ENCODE assay signal across 22 cellular contexts in the genomic region with DNA sequence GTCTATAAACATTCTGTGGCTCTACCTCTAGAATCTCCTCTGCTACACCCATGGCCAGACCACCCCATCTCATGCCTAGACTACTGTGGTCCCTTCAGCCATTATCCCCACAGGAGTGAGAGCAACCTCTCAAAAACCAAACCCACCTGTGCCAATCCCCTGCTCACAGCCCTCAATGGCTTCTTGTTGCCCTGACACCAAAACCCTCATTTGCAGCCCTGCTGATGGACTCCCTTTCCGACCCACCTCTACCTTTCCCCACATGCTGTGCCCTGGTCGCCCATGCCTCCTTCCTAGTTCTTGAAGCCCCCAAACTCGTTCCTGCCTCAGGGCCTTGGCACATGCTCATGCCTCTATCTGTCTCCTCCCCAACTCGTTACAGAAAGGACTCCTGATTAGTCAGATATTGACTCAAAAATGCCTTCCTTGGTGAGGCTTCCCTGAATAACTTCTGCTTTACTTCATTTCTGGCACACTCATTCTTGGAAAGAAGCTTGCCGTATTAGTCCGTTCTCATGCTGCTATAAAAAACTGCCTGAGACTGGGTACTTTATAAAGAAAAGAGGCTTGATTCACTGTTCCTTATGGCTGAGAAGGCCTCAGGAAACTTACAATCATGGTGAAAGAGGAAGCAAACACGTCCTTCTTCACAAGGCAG.
A peak's percentile ranks its signal among the peaks of the same experiment; 100 is the strongest.
DNase-seq lines count a peak whose midpoint lies in the region; ATAC-seq, FAIRE-seq and TF ChIP-seq lines count a peak whose summit lies in the region.
"Had no signal": no experiment of that assay in that cellular context is flagged by ENCODE, and none has a peak within 500 bp of the region (broad histone marks: within the 10 kb centered on the region; RNA-seq: fewer than 3 reads in every experiment).

No MANE protein-coding gene starts in this region.

- H3K27me3 ChIP-seq in bronchial epithelial cell (ENCODE audit: control insufficient read depth, insufficient read depth, low read length) (peaks cover 2% of the 10 kb centered on the region), smooth muscle cell (ENCODE audit: low read depth) (no peaks in the 10 kb centered on the region)
- no peaks in the 10 kb centered on the region for H3K27me3 ChIP-seq in naive thymus-derived CD4-positive, alpha-beta T cell (ENCODE audit: control insufficient read depth in 2 of 2, insufficient read depth in 2 of 2, low read length in 2 of 2)

- H3K27ac Mint-ChIP-seq in HFFc6: no peak overlapping the region
- no peak overlapping the region for H3K27ac Mint-ChIP-seq in osteocyte (ENCODE audit: unreplicated experiment)
- H3K27ac Mint-ChIP-seq in naive thymus-derived CD4-positive, alpha-beta T cell: no peak overlapping the region
- H3K27ac Mint-ChIP-seq: CD4-positive, alpha-beta memory T cell; GM23338; H9 had no signal

- H3K4me1 Mint-ChIP-seq in HFFc6 (ENCODE audit: low read depth) (no peaks in the 10 kb centered on the region), osteocyte (ENCODE audit: unreplicated experiment) (no peaks in the 10 kb centered on the region)
- peaks cover 0 to 1% (median 0%) of the 10 kb centered on the region in 7 donors for H3K4me1 Mint-ChIP-seq in naive thymus-derived CD4-positive, alpha-beta T cell
- H3K4me1 Mint-ChIP-seq: CD4-positive, alpha-beta memory T cell; GM23338 had no signal

- no peaks in the 10 kb centered on the region for H3F3A ChIP-seq in smooth muscle cell (ENCODE audit: low read depth)

- POLR2A ChIA-PET in OCI-LY7 (lab: Charles Lee): interaction anchor here (0.6 to 1.1 kb wide), 2 partner anchors 46 to 68 kb away, joined by 3 read pairs; no protein-coding TSS in a partner anchor
- POLR2A ChIA-PET in naive thymus-derived CD4-positive, alpha-beta T cell (lab: Charles Lee): no interaction called here

- H3K79me2 ChIP-seq in OCI-LY7 (ENCODE audit: insufficient read depth, low read depth, low read length): no peaks in the 10 kb centered on the region
- H3K79me2 ChIP-seq in smooth muscle cell (ENCODE audit: low read depth): no peaks in the 10 kb centered on the region

- H3K4me2 ChIP-seq in OCI-LY7 (ENCODE audit: low read length) (no peak overlapping the region), smooth muscle cell (no peak overlapping the region)
- H3K4me2 ChIP-seq: A549, GM23338 had no signal

- no peak overlapping the region for H3K9ac ChIP-seq in smooth muscle cell (ENCODE audit: low read depth)

- WGBS in smooth muscle cell (ENCODE audit: low lambda C conversion rate): 87% methylated on average over 7 of the region's 7 CpGs

- FAIRE-seq in bronchial epithelial cell (lab: Jason Lieb, UNC): peak; percentile 58
- FAIRE-seq: A549, G401.6, GM12878 had no signal

- no peak overlapping the region for H2AFZ ChIP-seq in OCI-LY7 (ENCODE audit: low read length)
- no peak overlapping the region for H2AFZ ChIP-seq in smooth muscle cell (ENCODE audit: low read depth)
- H2AFZ ChIP-seq: GM23338 had no signal

- H3K36me3 ChIP-seq in bronchial epithelial cell (ENCODE audit: control insufficient read depth, insufficient read depth, low read length) (no peaks in the 10 kb centered on the region), OCI-LY7 (ENCODE audit: insufficient read depth, low read length) (no peaks in the 10 kb centered on the region), smooth muscle cell (ENCODE audit: low read depth) (no peaks in the 10 kb centered on the region)
- no peaks in the 10 kb centered on the region for H3K36me3 ChIP-seq in naive thymus-derived CD4-positive, alpha-beta T cell (ENCODE audit: control insufficient read depth in 2 of 3, insufficient read depth in 3 of 3, low read length in 3 of 3)

- no peaks in the 10 kb centered on the region for H3K9me2 ChIP-seq in OCI-LY7 (ENCODE audit: insufficient read depth, low read length)

- H4K20me1 ChIP-seq in OCI-LY7 (ENCODE audit: insufficient read depth, low read length) (no peaks in the 10 kb centered on the region), smooth muscle cell (ENCODE audit: low read depth) (no peaks in the 10 kb centered on the region)

- H3K9me3 ChIP-seq in OCI-LY7 (ENCODE audit: low read length) (no peaks in the 10 kb centered on the region), smooth muscle cell (replicated peaks; ENCODE audit: low read depth) (no peaks in the 10 kb centered on the region)
- H3K9me3 ChIP-seq in naive thymus-derived CD4-positive, alpha-beta T cell (ENCODE audit: control insufficient read depth in 2 of 3, low read length in 3 of 3): no peaks in the 10 kb centered on the region

- intact Hi-C loops in OCI-LY7 (cut with micrococcal nuclease; ENCODE audit: unreplicated experiment): no loop called here
- intact Hi-C loops in naive thymus-derived CD4-positive, alpha-beta T cell (cut with micrococcal nuclease): no loop called here

- no TSS peak for BruUV-seq in OCI-LY7 (replicated peaks; lab: Mats Ljungman, UMichigan)

- peaks cover 10% of the 10 kb centered on the region; the same call in 1 of the 2 replicates for H3K27me3 Mint-ChIP-seq in HFFc6 (ENCODE audit: insufficient read depth)
- peaks cover 4% of the 10 kb centered on the region for H3K27me3 Mint-ChIP-seq in osteocyte (ENCODE audit: unreplicated experiment)
- H3K27me3 Mint-ChIP-seq in naive thymus-derived CD4-positive, alpha-beta T cell: peaks cover 0 to 28% (median 15%) of the 10 kb centered on the region in 5 donors

- peak; percentile 18 for DNase-seq in GM04503 (ENCODE audit: low read depth)
- DNase-seq in HFFc6: peak; percentile 2
- no peak for DNase-seq in bronchial epithelial cell (ENCODE audit: low read depth)
- peak; percentile 71 for DNase-seq in osteocyte (ENCODE audit: extremely low spot score, unreplicated experiment)
- no peak for DNase-seq in OCI-LY7 (ENCODE audit: low spot score)
- no peak for DNase-seq in naive thymus-derived CD4-positive, alpha-beta T cell
- DNase-seq in smooth muscle cell (lab: John Stamatoyannopoulos, UW; ENCODE audit: unreplicated experiment): no peak
- DNase-seq: 8988T; ACHN; C1 segment of cervical spinal cord; Calu3; CD4-positive, alpha-beta memory T cell; COR-L47; DMS53; DMS79 treated with DMSO at 0.1 percent for 48 hours; H9 had no signal

- no peak for ATAC-seq in naive thymus-derived CD4-positive, alpha-beta T cell
- ATAC-seq in HG03521 (IDR thresholded peaks at IDR 0.05; ENCODE audit: unreplicated experiment): no peak
- ATAC-seq: A549, GM12878, GM23338, HCT116 had no signal

- H3K9me3 Mint-ChIP-seq in HFFc6: peaks cover 10% of the 10 kb centered on the region
- no peaks in the 10 kb centered on the region for H3K9me3 Mint-ChIP-seq in osteocyte (ENCODE audit: unreplicated experiment)
- H3K9me3 Mint-ChIP-seq in naive thymus-derived CD4-positive, alpha-beta T cell: peaks cover 0 to 17% (median 5%) of the 10 kb centered on the region in 11 donors

- H3K4me3 Mint-ChIP-seq in HFFc6 (no peak overlapping the region), osteocyte (ENCODE audit: unreplicated experiment) (no peak overlapping the region)
- H3K4me3 Mint-ChIP-seq in naive thymus-derived CD4-positive, alpha-beta T cell: no peak overlapping the region
- H3K4me3 Mint-ChIP-seq: CD4-positive, alpha-beta memory T cell; GM23338; H9 had no signal

- CTCF ChIA-PET in OCI-LY7 (lab: Charles Lee; ENCODE audit: unreplicated experiment): no interaction called here
- CTCF ChIA-PET in naive thymus-derived CD4-positive, alpha-beta T cell (lab: Charles Lee): no interaction called here

- H3K27ac ChIP-seq in OCI-LY7 (ENCODE audit: low read depth, low read length, poor library complexity, severe bottlenecking) (no peak overlapping the region), smooth muscle cell (ENCODE audit: low read depth) (no peak overlapping the region)
- no peak overlapping the region for H3K27ac ChIP-seq in naive thymus-derived CD4-positive, alpha-beta T cell (ENCODE audit: low read depth, low read length)
- H3K27ac ChIP-seq: A549 had no signal

- TF ChIP-seq CTCF in HFFc6 (IDR thresholded peaks at IDR 0.05): no peak
- TF ChIP-seq CTCF in bronchial epithelial cell (IDR thresholded peaks at IDR 0.05; ENCODE audit: insufficient read depth, low read length, severe bottlenecking): no peak
- no peak for TF ChIP-seq CTCF in osteocyte (IDR thresholded peaks at IDR 0.05)
- no peak for TF ChIP-seq CTCF in OCI-LY7 (conservative IDR thresholded peaks at IDR 0.05; ENCODE audit: low read length)
- no peak for TF ChIP-seq CTCF in smooth muscle cell (IDR thresholded peaks at IDR 0.05; ENCODE audit: borderline replicate concordance, insufficient read depth, poor library complexity, severe bottlenecking)

- H3K4me1 ChIP-seq in OCI-LY7 (ENCODE audit: insufficient read depth, low read length, poor library complexity, severe bottlenecking) (no peaks in the 10 kb centered on the region), smooth muscle cell (ENCODE audit: low read depth) (no peaks in the 10 kb centered on the region)
- no peaks in the 10 kb centered on the region for H3K4me1 ChIP-seq in naive thymus-derived CD4-positive, alpha-beta T cell (ENCODE audit: control insufficient read depth in 2 of 2, insufficient read depth in 2 of 2, low read length in 2 of 2)
- H3K4me1 ChIP-seq: A549 had no signal

- H3K4me3 ChIP-seq in bronchial epithelial cell (ENCODE audit: low read depth, low read length) (no peak overlapping the region), OCI-LY7 (ENCODE audit: low read depth, low read length, poor library complexity, severe bottlenecking) (no peak overlapping the region), smooth muscle cell (no peak overlapping the region)
- no peak overlapping the region for H3K4me3 ChIP-seq in naive thymus-derived CD4-positive, alpha-beta T cell (ENCODE audit: low read length)
- H3K4me3 ChIP-seq: A549, GM12878, GM23338 had no signal

- H3K36me3 Mint-ChIP-seq in HFFc6 (ENCODE audit: low read depth) (no peaks in the 10 kb centered on the region), osteocyte (ENCODE audit: unreplicated experiment) (no peaks in the 10 kb centered on the region)
- no peaks in the 10 kb centered on the region for H3K36me3 Mint-ChIP-seq in naive thymus-derived CD4-positive, alpha-beta T cell
- H3K36me3 Mint-ChIP-seq: CD4-positive, alpha-beta memory T cell had no signal

Comparison
In these comparisons a context has a peak if more than half of its experiments do, and no peak if none do; other contexts are left out.
1. DNase-seq: peak in GM04503 (single experiment), HFFc6 (single experiment) and osteocyte (single experiment); none in bronchial epithelial cell (single experiment), OCI-LY7 (single experiment), naive thymus-derived CD4-positive, alpha-beta T cell (0 of 9) and smooth muscle cell (single experiment).